3 cellular contexts compared by ENCODE assay signal in the genomic region with DNA sequence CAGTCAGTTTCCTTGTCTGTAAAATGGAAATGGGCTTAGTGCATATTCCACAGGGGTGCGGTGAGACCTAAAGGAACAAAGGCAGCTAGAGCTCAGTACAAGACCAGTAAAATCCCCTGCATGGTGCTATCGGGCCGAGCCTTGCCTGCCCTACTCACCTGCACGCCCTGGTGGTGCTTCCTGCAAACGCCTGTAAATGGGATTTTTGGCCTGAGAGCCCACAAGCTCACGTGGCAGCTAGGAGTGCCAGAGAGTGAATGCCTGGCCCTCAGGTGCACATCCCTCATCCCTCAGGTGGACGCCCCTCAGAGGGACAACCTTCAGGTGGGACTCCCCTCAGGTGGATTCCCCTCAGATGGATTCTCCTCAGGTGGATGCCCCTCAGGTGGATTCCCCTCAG.
TF ChIP-seq lines count a peak whose summit lies in the region.

No MANE protein-coding gene starts in this region.

TF ChIP-seq in GM23338, 12 proteins besides CTCF, POLR2A, EP300 and RAD21 (continues in another document):
- TF ChIP-seq STAT1 (IDR thresholded peaks at IDR 0.05; ENCODE audit: unreplicated experiment) (no peak), POLR2AphosphoS5 (IDR thresholded peaks at IDR 0.05; ENCODE audit: low read depth) (no peak), CREB1 (CRISPR knock-in tag; IDR thresholded peaks at IDR 0.05; ENCODE audit: low read depth) (no peak), JUNB (IDR thresholded peaks at IDR 0.05; ENCODE audit: unreplicated experiment) (no peak), ZNF331 (CRISPR knock-in tag; IDR thresholded peaks at IDR 0.05; ENCODE audit: low read depth) (no peak), ZNF114 (CRISPR knock-in tag; IDR thresholded peaks at IDR 0.05) (no peak)
- TF ChIP-seq, protein P1, sequence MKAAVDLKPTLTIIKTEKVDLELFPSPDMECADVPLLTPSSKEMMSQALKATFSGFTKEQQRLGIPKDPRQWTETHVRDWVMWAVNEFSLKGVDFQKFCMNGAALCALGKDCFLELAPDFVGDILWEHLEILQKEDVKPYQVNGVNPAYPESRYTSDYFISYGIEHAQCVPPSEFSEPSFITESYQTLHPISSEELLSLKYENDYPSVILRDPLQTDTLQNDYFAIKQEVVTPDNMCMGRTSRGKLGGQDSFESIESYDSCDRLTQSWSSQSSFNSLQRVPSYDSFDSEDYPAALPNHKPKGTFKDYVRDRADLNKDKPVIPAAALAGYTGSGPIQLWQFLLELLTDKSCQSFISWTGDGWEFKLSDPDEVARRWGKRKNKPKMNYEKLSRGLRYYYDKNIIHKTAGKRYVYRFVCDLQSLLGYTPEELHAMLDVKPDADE (IDR thresholded peaks at IDR 0.05), result no peak

TF ChIP-seq in WTC11, 78 proteins besides CTCF, POLR2A, EP300 and RAD21:
- TF ChIP-seq, protein P2, sequence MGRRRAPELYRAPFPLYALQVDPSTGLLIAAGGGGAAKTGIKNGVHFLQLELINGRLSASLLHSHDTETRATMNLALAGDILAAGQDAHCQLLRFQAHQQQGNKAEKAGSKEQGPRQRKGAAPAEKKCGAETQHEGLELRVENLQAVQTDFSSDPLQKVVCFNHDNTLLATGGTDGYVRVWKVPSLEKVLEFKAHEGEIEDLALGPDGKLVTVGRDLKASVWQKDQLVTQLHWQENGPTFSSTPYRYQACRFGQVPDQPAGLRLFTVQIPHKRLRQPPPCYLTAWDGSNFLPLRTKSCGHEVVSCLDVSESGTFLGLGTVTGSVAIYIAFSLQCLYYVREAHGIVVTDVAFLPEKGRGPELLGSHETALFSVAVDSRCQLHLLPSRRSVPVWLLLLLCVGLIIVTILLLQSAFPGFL (CRISPR knock-in tag; IDR thresholded peaks at IDR 0.05; ENCODE audit: borderline replicate concordance), result no peak
- TF ChIP-seq ZNF317 (CRISPR knock-in tag; IDR thresholded peaks at IDR 0.05; ENCODE audit: borderline replicate concordance, low read depth) (no peak), SOX15 (CRISPR knock-in tag; IDR thresholded peaks at IDR 0.05) (no peak), ZNF232 (CRISPR knock-in tag; IDR thresholded peaks at IDR 0.05) (no peak), NR2C2 (CRISPR knock-in tag; IDR thresholded peaks at IDR 0.05) (no peak), ZNF416 (CRISPR knock-in tag; IDR thresholded peaks at IDR 0.05) (no peak), TEAD1 (CRISPR knock-in tag; IDR thresholded peaks at IDR 0.05) (no peak), CBFB (CRISPR knock-in tag; IDR thresholded peaks at IDR 0.05; ENCODE audit: low read depth) (no peak), TEAD4 (CRISPR knock-in tag; IDR thresholded peaks at IDR 0.05) (no peak)
- TF ChIP-seq, protein P3, sequence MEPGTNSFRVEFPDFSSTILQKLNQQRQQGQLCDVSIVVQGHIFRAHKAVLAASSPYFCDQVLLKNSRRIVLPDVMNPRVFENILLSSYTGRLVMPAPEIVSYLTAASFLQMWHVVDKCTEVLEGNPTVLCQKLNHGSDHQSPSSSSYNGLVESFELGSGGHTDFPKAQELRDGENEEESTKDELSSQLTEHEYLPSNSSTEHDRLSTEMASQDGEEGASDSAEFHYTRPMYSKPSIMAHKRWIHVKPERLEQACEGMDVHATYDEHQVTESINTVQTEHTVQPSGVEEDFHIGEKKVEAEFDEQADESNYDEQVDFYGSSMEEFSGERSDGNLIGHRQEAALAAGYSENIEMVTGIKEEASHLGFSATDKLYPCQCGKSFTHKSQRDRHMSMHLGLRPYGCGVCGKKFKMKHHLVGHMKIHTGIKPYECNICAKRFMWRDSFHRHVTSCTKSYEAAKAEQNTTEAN (CRISPR knock-in tag; IDR thresholded peaks at IDR 0.05), result no peak
- TF ChIP-seq, protein P4, sequence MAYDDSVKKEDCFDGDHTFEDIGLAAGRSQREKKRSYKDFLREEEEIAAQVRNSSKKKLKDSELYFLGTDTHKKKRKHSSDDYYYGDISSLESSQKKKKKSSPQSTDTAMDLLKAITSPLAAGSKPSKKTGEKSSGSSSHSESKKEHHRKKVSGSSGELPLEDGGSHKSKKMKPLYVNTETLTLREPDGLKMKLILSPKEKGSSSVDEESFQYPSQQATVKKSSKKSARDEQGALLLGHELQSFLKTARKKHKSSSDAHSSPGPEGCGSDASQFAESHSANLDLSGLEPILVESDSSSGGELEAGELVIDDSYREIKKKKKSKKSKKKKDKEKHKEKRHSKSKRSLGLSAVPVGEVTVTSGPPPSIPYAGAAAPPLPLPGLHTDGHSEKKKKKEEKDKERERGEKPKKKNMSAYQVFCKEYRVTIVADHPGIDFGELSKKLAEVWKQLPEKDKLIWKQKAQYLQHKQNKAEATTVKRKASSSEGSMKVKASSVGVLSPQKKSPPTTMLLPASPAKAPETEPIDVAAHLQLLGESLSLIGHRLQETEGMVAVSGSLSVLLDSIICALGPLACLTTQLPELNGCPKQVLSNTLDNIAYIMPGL (CRISPR knock-in tag; IDR thresholded peaks at IDR 0.05), result no peak

TF ChIP-seq in SK-N-SH, 30 proteins besides CTCF, POLR2A, EP300 and RAD21:
- TF ChIP-seq, protein P5, sequence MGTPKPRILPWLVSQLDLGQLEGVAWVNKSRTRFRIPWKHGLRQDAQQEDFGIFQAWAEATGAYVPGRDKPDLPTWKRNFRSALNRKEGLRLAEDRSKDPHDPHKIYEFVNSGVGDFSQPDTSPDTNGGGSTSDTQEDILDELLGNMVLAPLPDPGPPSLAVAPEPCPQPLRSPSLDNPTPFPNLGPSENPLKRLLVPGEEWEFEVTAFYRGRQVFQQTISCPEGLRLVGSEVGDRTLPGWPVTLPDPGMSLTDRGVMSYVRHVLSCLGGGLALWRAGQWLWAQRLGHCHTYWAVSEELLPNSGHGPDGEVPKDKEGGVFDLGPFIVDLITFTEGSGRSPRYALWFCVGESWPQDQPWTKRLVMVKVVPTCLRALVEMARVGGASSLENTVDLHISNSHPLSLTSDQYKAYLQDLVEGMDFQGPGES (IDR thresholded peaks at IDR 0.05; ENCODE audit: low read depth, low read length), result no peak
- TF ChIP-seq TAF1 (IDR thresholded peaks at IDR 0.05; ENCODE audit: borderline replicate concordance, low read depth, low read length) (no peak), MEF2A (IDR thresholded peaks at IDR 0.05; ENCODE audit: borderline replicate concordance, low read depth) (no peak), SIN3A (IDR thresholded peaks at IDR 0.05; ENCODE audit: borderline replicate concordance, low read depth, low read length) (no peak), NFIC (IDR thresholded peaks at IDR 0.05; ENCODE audit: borderline replicate concordance) (no peak), RFX5 (IDR thresholded peaks at IDR 0.05; ENCODE audit: low read length) (no peak), POLR2AphosphoS5 (IDR thresholded peaks at IDR 0.05; ENCODE audit: low read depth, low read length) (no peak), TCF12 (IDR thresholded peaks at IDR 0.05) (no peak), MXI1 (IDR thresholded peaks at IDR 0.05; ENCODE audit: low read depth, low read length) (no peak), CHD2 (IDR thresholded peaks at IDR 0.05; ENCODE audit: low read length, partially characterized antibody) (no peak), GATA2 (CRISPR knock-in tag; IDR thresholded peaks at IDR 0.05) (no peak), FOSL2 (IDR thresholded peaks at IDR 0.05; ENCODE audit: borderline replicate concordance, low read depth) (no peak), RXRA (IDR thresholded peaks at IDR 0.05; ENCODE audit: borderline replicate concordance, low read depth) (no peak), NRF1 (IDR thresholded peaks at IDR 0.05; ENCODE audit: low read depth, low read length) (no peak), YY1 (IDR thresholded peaks at IDR 0.05; ENCODE audit: low read depth) (no peak), JUND (IDR thresholded peaks at IDR 0.05) (no peak)
- TF ChIP-seq, protein P6, sequence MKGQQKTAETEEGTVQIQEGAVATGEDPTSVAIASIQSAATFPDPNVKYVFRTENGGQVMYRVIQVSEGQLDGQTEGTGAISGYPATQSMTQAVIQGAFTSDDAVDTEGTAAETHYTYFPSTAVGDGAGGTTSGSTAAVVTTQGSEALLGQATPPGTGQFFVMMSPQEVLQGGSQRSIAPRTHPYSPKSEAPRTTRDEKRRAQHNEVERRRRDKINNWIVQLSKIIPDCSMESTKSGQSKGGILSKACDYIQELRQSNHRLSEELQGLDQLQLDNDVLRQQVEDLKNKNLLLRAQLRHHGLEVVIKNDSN (IDR thresholded peaks at IDR 0.05; ENCODE audit: borderline replicate concordance, low read depth), result no peak
- TF ChIP-seq, protein P7, sequence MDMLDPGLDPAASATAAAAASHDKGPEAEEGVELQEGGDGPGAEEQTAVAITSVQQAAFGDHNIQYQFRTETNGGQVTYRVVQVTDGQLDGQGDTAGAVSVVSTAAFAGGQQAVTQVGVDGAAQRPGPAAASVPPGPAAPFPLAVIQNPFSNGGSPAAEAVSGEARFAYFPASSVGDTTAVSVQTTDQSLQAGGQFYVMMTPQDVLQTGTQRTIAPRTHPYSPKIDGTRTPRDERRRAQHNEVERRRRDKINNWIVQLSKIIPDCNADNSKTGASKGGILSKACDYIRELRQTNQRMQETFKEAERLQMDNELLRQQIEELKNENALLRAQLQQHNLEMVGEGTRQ (IDR thresholded peaks at IDR 0.05; ENCODE audit: borderline replicate concordance, low read depth, low read length), result no peak
- TF ChIP-seq, protein P8, sequence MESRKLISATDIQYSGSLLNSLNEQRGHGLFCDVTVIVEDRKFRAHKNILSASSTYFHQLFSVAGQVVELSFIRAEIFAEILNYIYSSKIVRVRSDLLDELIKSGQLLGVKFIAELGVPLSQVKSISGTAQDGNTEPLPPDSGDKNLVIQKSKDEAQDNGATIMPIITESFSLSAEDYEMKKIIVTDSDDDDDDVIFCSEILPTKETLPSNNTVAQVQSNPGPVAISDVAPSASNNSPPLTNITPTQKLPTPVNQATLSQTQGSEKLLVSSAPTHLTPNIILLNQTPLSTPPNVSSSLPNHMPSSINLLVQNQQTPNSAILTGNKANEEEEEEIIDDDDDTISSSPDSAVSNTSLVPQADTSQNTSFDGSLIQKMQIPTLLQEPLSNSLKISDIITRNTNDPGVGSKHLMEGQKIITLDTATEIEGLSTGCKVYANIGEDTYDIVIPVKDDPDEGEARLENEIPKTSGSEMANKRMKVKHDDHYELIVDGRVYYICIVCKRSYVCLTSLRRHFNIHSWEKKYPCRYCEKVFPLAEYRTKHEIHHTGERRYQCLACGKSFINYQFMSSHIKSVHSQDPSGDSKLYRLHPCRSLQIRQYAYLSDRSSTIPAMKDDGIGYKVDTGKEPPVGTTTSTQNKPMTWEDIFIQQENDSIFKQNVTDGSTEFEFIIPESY (IDR thresholded peaks at IDR 0.05; ENCODE audit: borderline replicate concordance, low read depth), result no peak
